In genomic region chr2:130135692-130136541, GRCh38 we compare ENCODE assay signal across 23 cellular contexts. TPM values are rescaled to one million over a fixed set of nuclear protein-coding genes. Genes with fewer than 3 reads are reported as not detected.
"Had no signal": no experiment of that assay in that cellular context is flagged by ENCODE, and none has a peak within 500 bp of the region (broad histone marks: within the 10 kb centered on the region; RNA-seq: fewer than 3 reads in every experiment).

No MANE protein-coding gene starts in this region.

- H3K27ac Mint-ChIP-seq: activated naive CD8-positive, alpha-beta T cell treated with anti-CD3 and anti-CD28 coated beads, Interleukin-2, amount 10 ng/mL, durations not matched to agents 7 days and 5 days; activated T-helper 17 cell treated with anti-CD3 and anti-CD28 coated beads, Interleukin-2, amount 50 U/mL, for 72 hours; dendritic cell treated with granulocyte-macrophage colony-stimulating factor and Interleukin-4, amounts not matched to agents 40 ng/mL and 50 ng/mL, for 4 days; immature natural killer cell; memory B cell; natural killer cell treated with Interleukin-12 subunit alpha and Interleukin-12 subunit beta and Interleukin-15 and Interleukin-18, amount 100 ng/mL, for 72 hours; WTC11 had no signal

- H3K27ac ChIP-seq: hepatocyte, neutrophil, thoracic aorta had no signal

- DNase-seq: activated naive CD8-positive, alpha-beta T cell treated with anti-CD3 and anti-CD28 coated beads, Interleukin-2, amount 10 ng/mL, durations not matched to agents 7 days and 5 days; activated T-cell treated with anti-CD3 and anti-CD28 coated beads, Interleukin-2, amount 50 U/mL, for 1 hour; amygdala; effector CD8-positive, alpha-beta T cell; glutamatergic neuron; immature natural killer cell; stimulated activated CD4-positive, alpha-beta T cell treated with anti-CD3 and anti-CD28 coated beads, Interleukin-4, amount 100 ng/mL, for 1 hour; stimulated activated naive CD4-positive, alpha-beta T cell; T-helper 9 cell had no signal

- H3K4me3 Mint-ChIP-seq: activated naive CD8-positive, alpha-beta T cell treated with anti-CD3 and anti-CD28 coated beads, Interleukin-2, amount 10 ng/mL, durations not matched to agents 7 days and 5 days; activated T-helper 17 cell treated with anti-CD3 and anti-CD28 coated beads, Interleukin-2, amount 50 U/mL, for 72 hours; dendritic cell treated with granulocyte-macrophage colony-stimulating factor and Interleukin-4, amounts not matched to agents 40 ng/mL and 50 ng/mL, for 4 days; immature natural killer cell; memory B cell; natural killer cell treated with Interleukin-12 subunit alpha and Interleukin-12 subunit beta and Interleukin-15 and Interleukin-18, amount 100 ng/mL, for 72 hours; WTC11 had no signal

- ATAC-seq: activated T-helper 17 cell treated with anti-CD3 and anti-CD28 coated beads, Interleukin-2, amount 50 U/mL, for 72 hours; natural killer cell treated with Interleukin-12 subunit alpha and Interleukin-12 subunit beta and Interleukin-15 and Interleukin-18, amount 100 ng/mL, for 72 hours; WTC11 had no signal

- H3K27me3 ChIP-seq: hepatocyte had no signal

- H3K36me3 ChIP-seq: neutrophil, thoracic aorta had no signal

- H3K9me3 Mint-ChIP-seq: activated naive CD8-positive, alpha-beta T cell treated with anti-CD3 and anti-CD28 coated beads, Interleukin-2, amount 10 ng/mL, durations not matched to agents 7 days and 5 days; activated T-helper 17 cell treated with anti-CD3 and anti-CD28 coated beads, Interleukin-2, amount 50 U/mL, for 72 hours; dendritic cell treated with granulocyte-macrophage colony-stimulating factor and Interleukin-4, amounts not matched to agents 40 ng/mL and 50 ng/mL, for 4 days; immature natural killer cell; memory B cell; natural killer cell treated with Interleukin-12 subunit alpha and Interleukin-12 subunit beta and Interleukin-15 and Interleukin-18, amount 100 ng/mL, for 72 hours; WTC11 had no signal

- H3K36me3 Mint-ChIP-seq: activated naive CD8-positive, alpha-beta T cell treated with anti-CD3 and anti-CD28 coated beads, Interleukin-2, amount 10 ng/mL, durations not matched to agents 7 days and 5 days; immature natural killer cell; memory B cell; natural killer cell treated with Interleukin-12 subunit alpha and Interleukin-12 subunit beta and Interleukin-15 and Interleukin-18, amount 100 ng/mL, for 72 hours; WTC11 had no signal

- H2AFZ ChIP-seq: hepatocyte had no signal

- H3K27me3 Mint-ChIP-seq: activated T-helper 17 cell treated with anti-CD3 and anti-CD28 coated beads, Interleukin-2, amount 50 U/mL, for 72 hours; memory B cell had no signal

- H3K9me3 ChIP-seq: neutrophil, thoracic aorta had no signal

- H3K4me1 Mint-ChIP-seq: activated naive CD8-positive, alpha-beta T cell treated with anti-CD3 and anti-CD28 coated beads, Interleukin-2, amount 10 ng/mL, durations not matched to agents 7 days and 5 days; activated T-helper 17 cell treated with anti-CD3 and anti-CD28 coated beads, Interleukin-2, amount 50 U/mL, for 72 hours; immature natural killer cell; memory B cell had no signal

- H3K4me3 ChIP-seq: hepatocyte, thoracic aorta had no signal

- H3K4me2 ChIP-seq: hepatocyte had no signal

RNA-seq across cellular contexts. Expression of gene POTEF, which starts 6.9 kb away (rescaled TPM):
- total RNA-seq: activated naive CD8-positive, alpha-beta T cell treated with anti-CD3 and anti-CD28 coated beads, Interleukin-2, amount 10 ng/mL, durations not matched to agents 7 days and 5 days; activated T-helper 17 cell treated with anti-CD3 and anti-CD28 coated beads, Interleukin-2, amount 50 U/mL, for 72 hours; frontal cortex; liver; natural killer cell treated with Interleukin-12 subunit alpha and Interleukin-12 subunit beta and Interleukin-15 and Interleukin-18, amount 100 ng/mL, for 72 hours; renal cortical epithelial cell; T-helper 1 cell treated with Interleukin-12 subunit alpha and Interleukin-12 subunit beta and Interleukin-4 antibody, amounts not matched to agents 30 ng/mL and 1 ng/mL, for 36 hours; thoracic aorta; ureter had no signal
- polyA plus RNA-seq: esophagus, immature natural killer cell, liver had no signal
